8 cellular contexts compared by ENCODE assay signal in genomic region chr13:19781526-19781925, GRCh38. TPM values are rescaled to one million over a fixed set of nuclear protein-coding genes. Genes with fewer than 3 reads are reported as not detected.
DNase-seq lines count a peak whose midpoint lies in the region; ATAC-seq, FAIRE-seq and TF ChIP-seq lines count a peak whose summit lies in the region.

No MANE protein-coding gene starts in this region.

- no peak overlapping the region for H3K14ac ChIP-seq in neuronal stem cell (ENCODE audit: low read length)

- H3K27me3 ChIP-seq in Caco-2 (replicated peaks; ENCODE audit: control insufficient read depth, insufficient read depth, low read length) (no peaks in the 10 kb centered on the region), OCI-LY1 (ENCODE audit: insufficient read depth, low read length) (no peaks in the 10 kb centered on the region), endothelial cell of umbilical vein (ENCODE audit: control insufficient read depth in 2 of 2, insufficient read depth in 2 of 2, low read length in 2 of 2) (no peaks in the 10 kb centered on the region), neuronal stem cell (ENCODE audit: control insufficient read depth in 3 of 3, insufficient read depth in 3 of 3, low read depth in 1 of 3, low read length in 3 of 3) (no peaks in the 10 kb centered on the region)

- no peak overlapping the region for H3K4ac ChIP-seq in neuronal stem cell (ENCODE audit: low read length)

- peak overlapping the region; percentile 93 for H3K27ac Mint-ChIP-seq in Caco-2 (ENCODE audit: unreplicated experiment)

- H3K18ac ChIP-seq in neuronal stem cell (ENCODE audit: low read length) = no peak overlapping the region

- H3K79me1 ChIP-seq in neuronal stem cell (ENCODE audit: low read depth, low read length) = no peaks in the 10 kb centered on the region

- H3K79me2 ChIP-seq in OCI-LY1 (ENCODE audit: insufficient read depth, low read length) (peaks cover 37% of the 10 kb centered on the region), endothelial cell of umbilical vein (ENCODE audit: control insufficient read depth, insufficient read depth, low read length) (peaks cover 37% of the 10 kb centered on the region)

- no peaks in the 10 kb centered on the region for H3F3A ChIP-seq in OCI-LY1 (ENCODE audit: insufficient read depth, low read length)

- no peak overlapping the region for H2AK5ac ChIP-seq in neuronal stem cell (ENCODE audit: low read depth, low read length)

- H3K36me3 ChIP-seq in Caco-2 (ENCODE audit: control insufficient read depth, insufficient read depth, low read length) (no peaks in the 10 kb centered on the region; the same call in 1 of the 2 replicates), OCI-LY1 (ENCODE audit: insufficient read depth, low read length) (peaks cover 29% of the 10 kb centered on the region), endothelial cell of umbilical vein (ENCODE audit: control insufficient read depth in 2 of 2, extremely low read depth in 1 of 2, insufficient read depth in 2 of 2, low read length in 2 of 2) (no peaks in the 10 kb centered on the region), neuronal stem cell (replicated peaks in 1 of 2; ENCODE audit: control insufficient read depth in 2 of 2, insufficient read depth in 2 of 2, low read length in 2 of 2) (peaks cover 2 to 21% of the 10 kb centered on the region in 2 donors)

- FAIRE-seq in endothelial cell of umbilical vein (lab: Jason Lieb, UNC) = peak; percentile 38

- peak in 1 of 2 experiments; percentile 9 for DNase-seq in Caco-2
- DNase-seq in endothelial cell of umbilical vein (ENCODE audit: low read depth, low spot score) = peak; percentile 7
- no peak for DNase-seq in neuronal stem cell (ENCODE audit: low spot score)
- no peak for DNase-seq in LoVo (ENCODE audit: low spot score)
- no peak for DNase-seq in GOT3 (lab: John Stamatoyannopoulos, UW)

- H3K9me3 ChIP-seq in Caco-2 (no peaks in the 10 kb centered on the region), OCI-LY1 (ENCODE audit: low read length) (peaks cover 3% of the 10 kb centered on the region; the same call in 1 of the 2 replicates), endothelial cell of umbilical vein (replicated peaks; ENCODE audit: control insufficient read depth, insufficient read depth, low read length) (no peaks in the 10 kb centered on the region), neuronal stem cell (replicated peaks in 1 of 2; ENCODE audit: control insufficient read depth in 2 of 2, insufficient read depth in 1 of 2, low read depth in 1 of 2, low read length in 2 of 2) (peaks cover 0 to 28% of the 10 kb centered on the region in 2 donors)

- TF ChIP-seq CTCF in Caco-2 (IDR thresholded peaks at IDR 0.05; ENCODE audit: insufficient read depth in 1 of 2, low read depth in 1 of 2, low read length in 1 of 2, severe bottlenecking in 1 of 2, unreplicated experiment in 1 of 2) (no peak), OCI-LY1 (IDR thresholded peaks at IDR 0.05; ENCODE audit: low read length) (no peak), endothelial cell of umbilical vein (IDR thresholded peaks at IDR 0.05; ENCODE audit: extremely low read depth in 1 of 2, insufficient read depth in 1 of 2, low read depth in 1 of 2, low read length in 2 of 2) (no peak)

- TF ChIP-seq POLR2A in endothelial cell of umbilical vein (IDR thresholded peaks at IDR 0.05; ENCODE audit: low read depth, low read length) = no peak

- no peaks in the 10 kb centered on the region for H3K9me3 Mint-ChIP-seq in Caco-2 (ENCODE audit: unreplicated experiment)

- POLR2A ChIA-PET in Caco-2 (lab: Charles Lee) = no interaction called here
- POLR2A ChIA-PET in endothelial cell of umbilical vein (lab: Charles Lee) = interaction anchor here (0.6 to 0.7 kb wide), 2 partner anchors 79 to 272 kb away, joined by 6 read pairs; no protein-coding TSS in a partner anchor

- H3K36me3 Mint-ChIP-seq in Caco-2 (ENCODE audit: insufficient read depth, unreplicated experiment) = peaks cover 37% of the 10 kb centered on the region

- dilution Hi-C loops in endothelial cell of umbilical vein (cut with MboI; ENCODE audit: extremely low pct_ligation_motif_present, low sequenced_read_pairs) = no loop called here

- H3K4me2 ChIP-seq in OCI-LY1 (ENCODE audit: low read length) (peak overlapping the region; percentile 57), endothelial cell of umbilical vein (ENCODE audit: insufficient read depth, low read length) (peak overlapping the region; percentile 93), neuronal stem cell (ENCODE audit: insufficient read depth, low read length, poor library complexity, severe bottlenecking) (peak overlapping the region; percentile 28)

- H3K4me3 ChIP-seq in Caco-2 (ENCODE audit: low read depth, low read length) = peak overlapping the region; percentile 81
- H3K4me3 ChIP-seq in OCI-LY1 (ENCODE audit: low read depth, low read length, poor library complexity, severe bottlenecking) = peak overlapping the region; percentile 79
- peak overlapping the region; percentile 78 to 95 (median 93) for H3K4me3 ChIP-seq in endothelial cell of umbilical vein (replicated peaks in 1 of 3; ENCODE audit: insufficient read depth in 1 of 3, low read depth in 1 of 3, low read length in 3 of 3)
- H3K4me3 ChIP-seq in neuronal stem cell (ENCODE audit: low read length in 2 of 2) = peak overlapping the region; percentile 94 to 100

- H3K9me2 ChIP-seq in OCI-LY1 (ENCODE audit: low read depth, low read length) = no peaks in the 10 kb centered on the region

- H2AFZ ChIP-seq in OCI-LY1 (ENCODE audit: low read length) = no peak overlapping the region
- no peak overlapping the region for H2AFZ ChIP-seq in endothelial cell of umbilical vein (ENCODE audit: low read depth, low read length)
- H2AFZ ChIP-seq in neuronal stem cell (ENCODE audit: low read length) = no peak overlapping the region

- H2BK15ac ChIP-seq in neuronal stem cell (ENCODE audit: low read length) = no peak overlapping the region

- H3K27me3 Mint-ChIP-seq in Caco-2 (ENCODE audit: insufficient read depth, unreplicated experiment) = no peaks in the 10 kb centered on the region

- H3K4me3 Mint-ChIP-seq in Caco-2 (ENCODE audit: unreplicated experiment) = peak overlapping the region; percentile 94

- H4K20me1 ChIP-seq in OCI-LY1 (ENCODE audit: insufficient read depth, low read length) (no peaks in the 10 kb centered on the region), endothelial cell of umbilical vein (replicated peaks; ENCODE audit: control insufficient read depth, extremely low read depth, insufficient read depth, low read length) (no peaks in the 10 kb centered on the region)

- peak overlapping the region; percentile 98 for H2BK5ac ChIP-seq in neuronal stem cell (ENCODE audit: low read length)

- H4K91ac ChIP-seq in neuronal stem cell (ENCODE audit: low read depth, low read length, poor library complexity) = no peak overlapping the region

- CTCF ChIA-PET in Caco-2 (lab: Charles Lee) (interaction anchor here (0.6 kb wide), 2 partner anchors 82 to 83 kb away, joined by 3 to 5 read pairs; no protein-coding TSS in a partner anchor), endothelial cell of umbilical vein (lab: Charles Lee) (interaction anchor here (1.6 kb wide), 1 partner anchor 36 kb away, joined by 5 read pairs; no protein-coding TSS in a partner anchor)

- H3K4me1 ChIP-seq in Caco-2 (no peaks in the 10 kb centered on the region), OCI-LY1 (ENCODE audit: insufficient read depth, low read length, severe bottlenecking) (peaks cover 19% of the 10 kb centered on the region), endothelial cell of umbilical vein (ENCODE audit: control insufficient read depth, extremely low read depth, insufficient read depth, low read length) (peaks cover 3% of the 10 kb centered on the region), neuronal stem cell (ENCODE audit: control insufficient read depth in 2 of 2, insufficient read depth in 1 of 2, low read depth in 1 of 2, low read length in 2 of 2) (no peaks in the 10 kb centered on the region)

- H3K9me1 ChIP-seq in endothelial cell of umbilical vein (replicated peaks; ENCODE audit: control insufficient read depth, extremely low read depth, insufficient read depth, low read length) = no peaks in the 10 kb centered on the region

- ATAC-seq in HG03280 (IDR thresholded peaks at IDR 0.05; ENCODE audit: unreplicated experiment) = no peak
- ATAC-seq in HG03139 (IDR thresholded peaks at IDR 0.05; ENCODE audit: unreplicated experiment) = no peak

- peak overlapping the region; percentile 88 for H3K9ac ChIP-seq in OCI-LY1 (ENCODE audit: low read length)
- peak overlapping the region; percentile 97 for H3K9ac ChIP-seq in endothelial cell of umbilical vein (replicated peaks; ENCODE audit: extremely low read depth, insufficient read depth, low read length)
- H3K9ac ChIP-seq in neuronal stem cell (ENCODE audit: low read depth, low read length, poor library complexity) = peak overlapping the region; percentile 99

- intact Hi-C loops in Caco-2 (cut with micrococcal nuclease; ENCODE audit: unreplicated experiment) = no loop called here
- intact Hi-C loops in endothelial cell of umbilical vein (cut with micrococcal nuclease) = loop anchor here (10.0 kb wide), 1 partner anchor 107 kb away; no protein-coding TSS in a partner anchor

- no peak overlapping the region for H2BK12ac ChIP-seq in neuronal stem cell (ENCODE audit: low read length)

- H3K27ac ChIP-seq in OCI-LY1 (ENCODE audit: low read depth, low read length, poor library complexity, severe bottlenecking) (peak overlapping the region; percentile 78), endothelial cell of umbilical vein (ENCODE audit: insufficient read depth, low read depth, low read length) (peak overlapping the region; percentile 85), neuronal stem cell (replicated peaks; ENCODE audit: low read length) (no peak overlapping the region)

- WGBS in neuronal stem cell (ENCODE audit: extremely low coverage in 2 of 2, insufficient read length in 2 of 2, insufficient replicate concordance in 1 of 2), 2 donors = no CpG with 5 or more reads among the region's 9 CpGs

- H2BK120ac ChIP-seq in neuronal stem cell (ENCODE audit: low read depth, low read length) = no peak overlapping the region

- no peak overlapping the region for H4K8ac ChIP-seq in neuronal stem cell (ENCODE audit: low read depth, low read length)

- BruUV-seq in Caco-2 (replicated peaks; lab: Mats Ljungman, UMichigan) (no TSS peak), endothelial cell of umbilical vein (replicated peaks; lab: Mats Ljungman, UMichigan) (no TSS peak)

- peaks cover 8% of the 10 kb centered on the region for H3K4me1 Mint-ChIP-seq in Caco-2 (ENCODE audit: low read depth, unreplicated experiment)

- H3K23ac ChIP-seq in neuronal stem cell (ENCODE audit: low read depth, low read length, poor library complexity) = no peak overlapping the region

RNA-seq across cellular contexts. Expression of gene PSPC1, which starts 1.2 kb away (rescaled TPM):
- total RNA-seq in Caco-2 (2022) (123 and 124 TPM in 2 replicates), endothelial cell of umbilical vein (55.7 and 59.1 TPM in 2 replicates)
- polyA plus RNA-seq in endothelial cell of umbilical vein = 22.1 and 22.8 TPM in 2 replicates
- polyA plus RNA-seq in endothelial cell of umbilical vein (2011; cell fraction: cytosol; rRNA removed) = 34.2 and 34.8 TPM in 2 replicates
- 78.8 and 84.8 TPM in 2 replicates for polyA plus RNA-seq in endothelial cell of umbilical vein (2011; cell fraction: nucleus; rRNA removed)
- polyA plus RNA-seq in endothelial cell of umbilical vein (2012) = 41.8 and 51.4 TPM in 2 replicates
- 54.9 and 57.3 TPM in 2 replicates for polyA minus RNA-seq in endothelial cell of umbilical vein
- 11.9 TPM for polyA minus RNA-seq in endothelial cell of umbilical vein (2011; cell fraction: cytosol; rRNA and poly(A)+ RNA removed)
- polyA minus RNA-seq in endothelial cell of umbilical vein (2011; cell fraction: nucleus; rRNA and poly(A)+ RNA removed) = 115 and 118 TPM in 2 replicates
- 65.2 TPM for polyA plus RNA-seq in neuronal stem cell (2013, experiment 1 of 2)
- 67.4 TPM for polyA plus RNA-seq in neuronal stem cell (2013, experiment 2 of 2)

Comparison
In these comparisons a context has a peak if more than half of its experiments do, and no peak if none do; other contexts are left out.
1. H3K4me2 ChIP-seq: peak in every context shown above with its lines; median percentile 93 in endothelial cell of umbilical vein; 57 in OCI-LY1; 28 in neuronal stem cell.